In genomic region chr1:92957020-92957734, GRCh38 we compare ENCODE assay signal across 1 cellular context.
TF ChIP-seq lines count a peak whose summit lies in the region.

No MANE protein-coding gene starts in this region.

TF ChIP-seq in K562, 482 proteins besides CTCF, POLR2A, EP300 and RAD21 (continued from another document and continues in another):
- TF ChIP-seq HBP1 (CRISPR knock-in tag; IDR thresholded peaks at IDR 0.05) (no peak), SIX5 (IDR thresholded peaks at IDR 0.05; ENCODE audit: borderline replicate concordance in 1 of 2, insufficient read depth in 1 of 2, low read depth in 1 of 2, low read length in 2 of 2) (no peak), ZNF174 (CRISPR knock-in tag; IDR thresholded peaks at IDR 0.05) (no peak), NFATC3 (IDR thresholded peaks at IDR 0.05) (no peak), SMARCA5 (IDR thresholded peaks at IDR 0.05) (no peak), SP1 (CRISPR knock-in tag; IDR thresholded peaks at IDR 0.05) (peak; percentile 48; the same call in 1 of the 2 replicates), E2F5 (CRISPR knock-in tag; IDR thresholded peaks at IDR 0.05) (no peak), ZNF324 (CRISPR knock-in tag; IDR thresholded peaks at IDR 0.05) (no peak), CCNT2 (IDR thresholded peaks at IDR 0.05; ENCODE audit: borderline replicate concordance, extremely low read depth, insufficient read length, low read depth, low read length) (no peak), ATF3 (IDR thresholded peaks at IDR 0.05) (peak; percentile 49; the same call in 1 of the 2 replicates), ATF3 (CRISPR knock-in tag; conservative IDR thresholded peaks at IDR 0.05) (0 out of 2 replicates have a peak, but pooled peaks have one; percentile 65), HDAC3 (IDR thresholded peaks at IDR 0.05; ENCODE audit: borderline replicate concordance, partially characterized antibody) (peak; percentile 90), TARDBP (IDR thresholded peaks at IDR 0.05) (no peak), CREB3 (tag; conservative IDR thresholded peaks at IDR 0.05; ENCODE audit: low read depth) (0 out of 2 replicates have a peak, but pooled peaks have one; percentile 32), BRD9 (IDR thresholded peaks at IDR 0.05; ENCODE audit: low read depth, partially characterized antibody) (peak; percentile 29), STAT5A (IDR thresholded peaks at IDR 0.05; ENCODE audit: borderline replicate concordance, low read length) (peak; percentile 82), HINFP (tag; conservative IDR thresholded peaks at IDR 0.05; ENCODE audit: low read depth) (no peak), CAMTA2 (CRISPR knock-in tag; conservative IDR thresholded peaks at IDR 0.05) (no peak), MYC (IDR thresholded peaks at IDR 0.05; ENCODE audit: low read depth, low read length) (peak; percentile 67; the same call in 1 of the 2 replicates), MYC (CRISPR knock-in tag; IDR thresholded peaks at IDR 0.05; ENCODE audit: borderline replicate concordance, low read depth) (no peak), ZBTB33 (CRISPR knock-in tag; IDR thresholded peaks at IDR 0.05) (no peak), ATF7 (IDR thresholded peaks at IDR 0.05) (peak; percentile 42; the same call in 1 of the 2 replicates), NR3C1 (CRISPR knock-in tag; IDR thresholded peaks at IDR 0.05) (no peak), NFIC (IDR thresholded peaks at IDR 0.05) (peak; percentile 88), GMEB1 (CRISPR knock-in tag; IDR thresholded peaks at IDR 0.05) (no peak), TBL1XR1 (IDR thresholded peaks at IDR 0.05; ENCODE audit: low read length in 2 of 2) (peak in 1 of 2 experiments; percentile 94; a peak in 2 of 4 replicates), NFE2L1 (tag; IDR thresholded peaks at IDR 0.05; ENCODE audit: borderline replicate concordance, low read depth) (no peak), PKNOX1 (IDR thresholded peaks at IDR 0.05) (peak; percentile 64), FUS (optimal IDR thresholded peaks at IDR 0.05; ENCODE audit: low read depth, low read length) (no peak), ZFP30 (CRISPR knock-in tag; IDR thresholded peaks at IDR 0.05; ENCODE audit: borderline replicate concordance) (no peak), NFRKB (IDR thresholded peaks at IDR 0.05; ENCODE audit: low read depth) (no peak), ZNF699 (CRISPR knock-in tag; IDR thresholded peaks at IDR 0.05; ENCODE audit: insufficient replicate concordance) (no peak), SRSF9 (IDR thresholded peaks at IDR 0.05; ENCODE audit: borderline replicate concordance, low read depth, low read length) (no peak), SMAD3 (CRISPR knock-in tag; conservative IDR thresholded peaks at IDR 0.05) (no peak), ILK (tag; IDR thresholded peaks at IDR 0.05; ENCODE audit: borderline replicate concordance, low read depth) (no peak), CTCFL (IDR thresholded peaks at IDR 0.05; ENCODE audit: borderline replicate concordance, insufficient read depth, low read depth, low read length, poor library complexity, severe bottlenecking) (no peak), SMARCC2 (IDR thresholded peaks at IDR 0.05; ENCODE audit: low read depth) (peak; percentile 81), SIN3A (IDR thresholded peaks at IDR 0.05; ENCODE audit: borderline replicate concordance in 2 of 2, control insufficient read depth in 1 of 2, low read depth in 2 of 2, low read length in 2 of 2) (no peak), MXD1 (CRISPR knock-in tag; IDR thresholded peaks at IDR 0.05; ENCODE audit: borderline replicate concordance, poor library complexity, severe bottlenecking) (no peak), ATF4 (CRISPR knock-in tag; IDR thresholded peaks at IDR 0.05) (no peak), POLR2AphosphoS5 (IDR thresholded peaks at IDR 0.05; ENCODE audit: control insufficient read depth, insufficient read depth, low read depth, low read length) (peak; percentile 88), RAD51 (IDR thresholded peaks at IDR 0.05; ENCODE audit: borderline replicate concordance, low read depth) (peak; percentile 21; the same call in 1 of the 2 replicates), HCFC1 (IDR thresholded peaks at IDR 0.05; ENCODE audit: low read depth, low read length) (no peak), ZNF175 (CRISPR knock-in tag; IDR thresholded peaks at IDR 0.05; ENCODE audit: low read depth) (peak; percentile 72; the same call in 1 of the 2 replicates)
